In genomic region chr10:59830601-59831259, GRCh38 we compare ENCODE assay signal across 8 cellular contexts.
DNase-seq lines count a peak whose midpoint lies in the region; ATAC-seq and TF ChIP-seq lines count a peak whose summit lies in the region.

No MANE protein-coding gene starts in this region.

- CTCF ChIA-PET in A673 (lab: Charles Lee): interaction anchor here (0.7 to 1.2 kb wide), 3 partner anchors 51 to 205 kb away, joined by 3 to 11 read pairs (median 4); no protein-coding TSS in a partner anchor
- CTCF ChIA-PET in activated CD8-positive, alpha-beta T cell treated with anti-CD3 and anti-CD28 coated beads, Interleukin-2, amount 10 ng/mL, durations not matched to agents 7 days and 5 days (lab: Charles Lee): interaction anchor here (0.6 to 3.0 kb wide), 28 partner anchors 8 to 378 kb away, joined by 3 to 33 read pairs (median 5); partner anchors contain the start of gene CCDC6

- POLR2A ChIA-PET in A673 (lab: Charles Lee; ENCODE audit: low non-redundant PET): no interaction called here
- POLR2A ChIA-PET in activated CD8-positive, alpha-beta T cell treated with anti-CD3 and anti-CD28 coated beads, Interleukin-2, amount 10 ng/mL, durations not matched to agents 7 days and 5 days (lab: Charles Lee): interaction anchor here (0.8 kb wide), 1 partner anchor 77 kb away, joined by 6 read pairs; no protein-coding TSS in a partner anchor

- intact Hi-C loops in A673 (cut with micrococcal nuclease; ENCODE audit: unreplicated experiment) (loop anchor here (1.0 to 10.0 kb wide), 3 partner anchors 204 to 588 kb away; no protein-coding TSS in a partner anchor), left cardiac atrium (cut with DNase I) (no loop called here), sigmoid colon (cut with DNase I) (loop anchor here (5.0 to 10.0 kb wide), 2 partner anchors 203 to 586 kb away; no protein-coding TSS in a partner anchor)

- no peaks in the 10 kb centered on the region for H3K27me3 ChIP-seq in A673 (replicated peaks; ENCODE audit: insufficient read depth, low read depth, low read length, poor library complexity)
- no peaks in the 10 kb centered on the region for H3K27me3 ChIP-seq in sigmoid colon

- DNase-seq in A673 (ENCODE audit: low spot score) (peak; percentile 71), EH (ENCODE audit: low read depth) (peak; percentile 59), NCI-H1694 (lab: John Stamatoyannopoulos, UW) (peak; percentile 40), left cardiac atrium (peak; percentile 38), sigmoid colon (no peak)
- peak; percentile 37 for DNase-seq in activated CD8-positive, alpha-beta T cell treated with anti-CD3 and anti-CD28 coated beads, Interleukin-2, amount 10 ng/mL, durations not matched to agents 7 days and 5 days

- no peaks in the 10 kb centered on the region for H3K9me3 Mint-ChIP-seq in activated CD8-positive, alpha-beta T cell treated with anti-CD3 and anti-CD28 coated beads, Interleukin-2, amount 10 ng/mL, durations not matched to agents 7 days and 5 days (ENCODE audit: insufficient read depth)

- H3K36me3 ChIP-seq in A673 (ENCODE audit: insufficient read depth, low read length, poor library complexity, severe bottlenecking) (peaks cover 2% of the 10 kb centered on the region), sigmoid colon (peaks cover 0 to 21% (median 0%) of the 10 kb centered on the region in 4 donors)

- TF ChIP-seq EP300 in sigmoid colon (IDR thresholded peaks at IDR 0.05): no peak

- H3K27ac ChIP-seq in A673 (ENCODE audit: low read depth, low read length, poor library complexity, severe bottlenecking) (no peak overlapping the region), sigmoid colon (no peak overlapping the region)

- TF ChIP-seq POLR2A in sigmoid colon (IDR thresholded peaks at IDR 0.05): no peak

- H3K4me1 ChIP-seq in A673 (ENCODE audit: insufficient read depth, low read length, poor library complexity, severe bottlenecking) (no peaks in the 10 kb centered on the region), sigmoid colon (peaks cover 0 to 32% (median 30%) of the 10 kb centered on the region in 4 donors)

- H3K36me3 Mint-ChIP-seq in activated CD8-positive, alpha-beta T cell treated with anti-CD3 and anti-CD28 coated beads, Interleukin-2, amount 10 ng/mL, durations not matched to agents 7 days and 5 days (ENCODE audit: low read depth): peaks cover 30% of the 10 kb centered on the region

- TF ChIP-seq CTCF in A673 (conservative IDR thresholded peaks at IDR 0.05; ENCODE audit: low read depth, low read length) (peak; percentile 80), sigmoid colon (IDR thresholded peaks at IDR 0.05) (peak; percentile 19 to 78 (median 56))

- no peak overlapping the region for H3K27ac Mint-ChIP-seq in activated CD8-positive, alpha-beta T cell treated with anti-CD3 and anti-CD28 coated beads, Interleukin-2, amount 10 ng/mL, durations not matched to agents 7 days and 5 days

- no peak overlapping the region for H3K4me3 Mint-ChIP-seq in activated CD8-positive, alpha-beta T cell treated with anti-CD3 and anti-CD28 coated beads, Interleukin-2, amount 10 ng/mL, durations not matched to agents 7 days and 5 days

- H3K27me3 Mint-ChIP-seq in activated CD8-positive, alpha-beta T cell treated with anti-CD3 and anti-CD28 coated beads, Interleukin-2, amount 10 ng/mL, durations not matched to agents 7 days and 5 days (ENCODE audit: low read depth): no peaks in the 10 kb centered on the region

- H3K9me3 ChIP-seq in A673 (ENCODE audit: low read depth, low read length, poor library complexity, severe bottlenecking): no peaks in the 10 kb centered on the region
- H3K9me3 ChIP-seq in sigmoid colon: no peaks in the 10 kb centered on the region

- peaks cover 19% of the 10 kb centered on the region for H3K4me1 Mint-ChIP-seq in activated CD8-positive, alpha-beta T cell treated with anti-CD3 and anti-CD28 coated beads, Interleukin-2, amount 10 ng/mL, durations not matched to agents 7 days and 5 days (ENCODE audit: low read depth)

- no TSS peak for BruUV-seq in A673 (replicated peaks; lab: Mats Ljungman, UMichigan)

- ATAC-seq in activated CD8-positive, alpha-beta T cell treated with anti-CD3 and anti-CD28 coated beads, Interleukin-2, amount 10 ng/mL, durations not matched to agents 7 days and 5 days: no peak
- ATAC-seq in left cardiac atrium (peak; percentile 61 to 65), GM18502 (IDR thresholded peaks at IDR 0.05; ENCODE audit: poor library complexity, unreplicated experiment) (no peak), GM21717 (IDR thresholded peaks at IDR 0.05; ENCODE audit: unreplicated experiment) (no peak)

- 73 to 80% methylated on average over 7 of the region's 7 CpGs for WGBS in sigmoid colon, 2 donors

- H3K4me3 ChIP-seq in A673 (ENCODE audit: low read depth, low read length, poor library complexity, severe bottlenecking) (no peak overlapping the region), sigmoid colon (no peak overlapping the region)

Comparison
In these comparisons a context has a peak if more than half of its experiments do, and no peak if none do; other contexts are left out.
1. ATAC-seq: peak in left cardiac atrium (2 of 2); none in activated CD8-positive, alpha-beta T cell treated with anti-CD3 and anti-CD28 coated beads, Interleukin-2, amount 10 ng/mL, durations not matched to agents 7 days and 5 days (single experiment), GM18502 (single experiment) and GM21717 (single experiment).
2. intact Hi-C loops: an anchor here in A673 (1.0 to 10.0 kb wide) and sigmoid colon (5.0 to 10.0 kb wide); none called in left cardiac atrium.